Comparison of ENCODE assay signal across 1 cellular context in the genomic region with DNA sequence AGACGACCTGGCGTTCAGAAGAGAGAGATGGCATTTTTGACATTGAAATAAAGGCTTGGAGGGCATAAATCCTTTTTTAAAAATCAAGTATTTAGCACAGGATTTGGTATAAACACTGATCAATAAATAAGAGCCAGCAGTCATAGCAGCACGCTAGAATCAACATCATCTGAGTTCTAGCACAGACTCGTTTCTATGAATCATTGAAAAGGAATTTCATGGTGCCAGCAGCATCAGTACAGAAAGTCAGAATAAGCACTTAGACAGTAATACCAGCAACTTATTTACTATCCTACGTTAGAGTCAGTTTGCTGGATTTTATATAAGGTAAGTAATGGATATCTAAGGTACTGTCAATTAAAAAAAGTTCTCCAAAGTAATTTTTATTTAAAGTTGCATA.
TF ChIP-seq lines count a peak whose summit lies in the region.

No MANE protein-coding gene starts in this region.

TF ChIP-seq in HepG2, 621 proteins besides CTCF, POLR2A, EP300 and RAD21 (continued from another document):
- TF ChIP-seq, protein P1, sequence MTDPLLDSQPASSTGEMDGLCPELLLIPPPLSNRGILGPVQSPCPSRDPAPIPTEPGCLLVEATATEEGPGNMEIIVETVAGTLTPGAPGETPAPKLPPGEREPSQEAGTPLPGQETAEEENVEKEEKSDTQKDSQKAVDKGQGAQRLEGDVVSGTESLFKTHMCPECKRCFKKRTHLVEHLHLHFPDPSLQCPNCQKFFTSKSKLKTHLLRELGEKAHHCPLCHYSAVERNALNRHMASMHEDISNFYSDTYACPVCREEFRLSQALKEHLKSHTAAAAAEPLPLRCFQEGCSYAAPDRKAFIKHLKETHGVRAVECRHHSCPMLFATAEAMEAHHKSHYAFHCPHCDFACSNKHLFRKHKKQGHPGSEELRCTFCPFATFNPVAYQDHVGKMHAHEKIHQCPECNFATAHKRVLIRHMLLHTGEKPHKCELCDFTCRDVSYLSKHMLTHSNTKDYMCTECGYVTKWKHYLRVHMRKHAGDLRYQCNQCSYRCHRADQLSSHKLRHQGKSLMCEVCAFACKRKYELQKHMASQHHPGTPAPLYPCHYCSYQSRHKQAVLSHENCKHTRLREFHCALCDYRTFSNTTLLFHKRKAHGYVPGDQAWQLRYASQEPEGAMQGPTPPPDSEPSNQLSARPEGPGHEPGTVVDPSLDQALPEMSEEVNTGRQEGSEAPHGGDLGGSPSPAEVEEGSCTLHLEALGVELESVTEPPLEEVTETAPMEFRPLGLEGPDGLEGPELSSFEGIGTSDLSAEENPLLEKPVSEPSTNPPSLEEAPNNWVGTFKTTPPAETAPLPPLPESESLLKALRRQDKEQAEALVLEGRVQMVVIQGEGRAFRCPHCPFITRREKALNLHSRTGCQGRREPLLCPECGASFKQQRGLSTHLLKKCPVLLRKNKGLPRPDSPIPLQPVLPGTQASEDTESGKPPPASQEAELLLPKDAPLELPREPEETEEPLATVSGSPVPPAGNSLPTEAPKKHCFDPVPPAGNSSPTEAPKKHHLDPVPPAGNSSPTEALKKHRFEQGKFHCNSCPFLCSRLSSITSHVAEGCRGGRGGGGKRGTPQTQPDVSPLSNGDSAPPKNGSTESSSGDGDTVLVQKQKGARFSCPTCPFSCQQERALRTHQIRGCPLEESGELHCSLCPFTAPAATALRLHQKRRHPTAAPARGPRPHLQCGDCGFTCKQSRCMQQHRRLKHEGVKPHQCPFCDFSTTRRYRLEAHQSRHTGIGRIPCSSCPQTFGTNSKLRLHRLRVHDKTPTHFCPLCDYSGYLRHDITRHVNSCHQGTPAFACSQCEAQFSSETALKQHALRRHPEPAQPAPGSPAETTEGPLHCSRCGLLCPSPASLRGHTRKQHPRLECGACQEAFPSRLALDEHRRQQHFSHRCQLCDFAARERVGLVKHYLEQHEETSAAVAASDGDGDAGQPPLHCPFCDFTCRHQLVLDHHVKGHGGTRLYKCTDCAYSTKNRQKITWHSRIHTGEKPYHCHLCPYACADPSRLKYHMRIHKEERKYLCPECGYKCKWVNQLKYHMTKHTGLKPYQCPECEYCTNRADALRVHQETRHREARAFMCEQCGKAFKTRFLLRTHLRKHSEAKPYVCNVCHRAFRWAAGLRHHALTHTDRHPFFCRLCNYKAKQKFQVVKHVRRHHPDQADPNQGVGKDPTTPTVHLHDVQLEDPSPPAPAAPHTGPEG (CRISPR knock-in tag; IDR thresholded peaks at IDR 0.05), result no peak
- TF ChIP-seq, protein P2, sequence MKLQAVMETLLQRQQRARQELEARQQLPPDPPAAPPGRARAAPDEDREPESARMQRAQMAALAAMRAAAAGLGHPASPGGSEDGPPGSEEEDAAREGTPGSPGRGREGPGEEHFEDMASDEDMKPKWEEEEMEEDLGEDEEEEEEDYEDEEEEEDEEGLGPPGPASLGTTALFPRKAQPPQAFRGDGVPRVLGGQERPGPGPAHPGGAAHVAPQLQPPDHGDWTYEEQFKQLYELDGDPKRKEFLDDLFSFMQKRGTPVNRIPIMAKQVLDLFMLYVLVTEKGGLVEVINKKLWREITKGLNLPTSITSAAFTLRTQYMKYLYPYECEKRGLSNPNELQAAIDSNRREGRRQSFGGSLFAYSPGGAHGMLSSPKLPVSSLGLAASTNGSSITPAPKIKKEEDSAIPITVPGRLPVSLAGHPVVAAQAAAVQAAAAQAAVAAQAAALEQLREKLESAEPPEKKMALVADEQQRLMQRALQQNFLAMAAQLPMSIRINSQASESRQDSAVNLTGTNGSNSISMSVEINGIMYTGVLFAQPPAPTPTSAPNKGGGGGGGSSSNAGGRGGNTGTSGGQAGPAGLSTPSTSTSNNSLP (IDR thresholded peaks at IDR 0.05; ENCODE audit: low read depth, low read length), result peak; percentile 28; the same call in 1 of the 2 replicates
- TF ChIP-seq ZNF674 (CRISPR knock-in tag; IDR thresholded peaks at IDR 0.05; ENCODE audit: low read depth) (no peak), TEAD3 (CRISPR knock-in tag; optimal IDR thresholded peaks at IDR 0.05; ENCODE audit: borderline replicate concordance) (peak; percentile 59), KLF11 (CRISPR knock-in tag; IDR thresholded peaks at IDR 0.05) (no peak), IKZF4 (CRISPR knock-in tag; IDR thresholded peaks at IDR 0.05; ENCODE audit: borderline replicate concordance, low read depth, not compliant biosample characterization) (no peak), MED1 (CRISPR knock-in tag; IDR thresholded peaks at IDR 0.05) (no peak)
- TF ChIP-seq, protein P3, sequence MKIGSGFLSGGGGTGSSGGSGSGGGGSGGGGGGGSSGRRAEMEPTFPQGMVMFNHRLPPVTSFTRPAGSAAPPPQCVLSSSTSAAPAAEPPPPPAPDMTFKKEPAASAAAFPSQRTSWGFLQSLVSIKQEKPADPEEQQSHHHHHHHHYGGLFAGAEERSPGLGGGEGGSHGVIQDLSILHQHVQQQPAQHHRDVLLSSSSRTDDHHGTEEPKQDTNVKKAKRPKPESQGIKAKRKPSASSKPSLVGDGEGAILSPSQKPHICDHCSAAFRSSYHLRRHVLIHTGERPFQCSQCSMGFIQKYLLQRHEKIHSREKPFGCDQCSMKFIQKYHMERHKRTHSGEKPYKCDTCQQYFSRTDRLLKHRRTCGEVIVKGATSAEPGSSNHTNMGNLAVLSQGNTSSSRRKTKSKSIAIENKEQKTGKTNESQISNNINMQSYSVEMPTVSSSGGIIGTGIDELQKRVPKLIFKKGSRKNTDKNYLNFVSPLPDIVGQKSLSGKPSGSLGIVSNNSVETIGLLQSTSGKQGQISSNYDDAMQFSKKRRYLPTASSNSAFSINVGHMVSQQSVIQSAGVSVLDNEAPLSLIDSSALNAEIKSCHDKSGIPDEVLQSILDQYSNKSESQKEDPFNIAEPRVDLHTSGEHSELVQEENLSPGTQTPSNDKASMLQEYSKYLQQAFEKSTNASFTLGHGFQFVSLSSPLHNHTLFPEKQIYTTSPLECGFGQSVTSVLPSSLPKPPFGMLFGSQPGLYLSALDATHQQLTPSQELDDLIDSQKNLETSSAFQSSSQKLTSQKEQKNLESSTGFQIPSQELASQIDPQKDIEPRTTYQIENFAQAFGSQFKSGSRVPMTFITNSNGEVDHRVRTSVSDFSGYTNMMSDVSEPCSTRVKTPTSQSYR (CRISPR knock-in tag; IDR thresholded peaks at IDR 0.05; ENCODE audit: borderline replicate concordance), result no peak
- TF ChIP-seq, protein P4, sequence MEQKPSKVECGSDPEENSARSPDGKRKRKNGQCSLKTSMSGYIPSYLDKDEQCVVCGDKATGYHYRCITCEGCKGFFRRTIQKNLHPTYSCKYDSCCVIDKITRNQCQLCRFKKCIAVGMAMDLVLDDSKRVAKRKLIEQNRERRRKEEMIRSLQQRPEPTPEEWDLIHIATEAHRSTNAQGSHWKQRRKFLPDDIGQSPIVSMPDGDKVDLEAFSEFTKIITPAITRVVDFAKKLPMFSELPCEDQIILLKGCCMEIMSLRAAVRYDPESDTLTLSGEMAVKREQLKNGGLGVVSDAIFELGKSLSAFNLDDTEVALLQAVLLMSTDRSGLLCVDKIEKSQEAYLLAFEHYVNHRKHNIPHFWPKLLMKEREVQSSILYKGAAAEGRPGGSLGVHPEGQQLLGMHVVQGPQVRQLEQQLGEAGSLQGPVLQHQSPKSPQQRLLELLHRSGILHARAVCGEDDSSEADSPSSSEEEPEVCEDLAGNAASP (CRISPR knock-in tag; IDR thresholded peaks at IDR 0.05; ENCODE audit: borderline replicate concordance), result no peak
TF ChIP-seq in HepG2: peak in this region for 6.
